1 cellular context compared by ENCODE assay signal in genomic region chr14:103257211-103257962, GRCh38.
TF ChIP-seq lines count a peak whose summit lies in the region.

No MANE protein-coding gene starts in this region.

TF ChIP-seq in HEK293, 187 proteins besides CTCF, POLR2A, EP300 and RAD21 (continued from another document):
- 0 out of 2 replicates have a peak, but pooled peaks have one; percentile 35 for TF ChIP-seq ZNF280D (tag by site-specific recombination; IDR thresholded peaks at IDR 0.05)
- peak; percentile 88 for TF ChIP-seq SP7 (tag by site-specific recombination; IDR thresholded peaks at IDR 0.05)
- no peak for TF ChIP-seq ZFHX2 (tag by site-specific recombination; conservative IDR thresholded peaks at IDR 0.05)
- no peak for TF ChIP-seq ZNF133 (tag by site-specific recombination; IDR thresholded peaks at IDR 0.05)
- peak; percentile 93 for TF ChIP-seq ZBTB17 (tag by site-specific recombination; IDR thresholded peaks at IDR 0.05)
- no peak for TF ChIP-seq ZNF146 (tag by site-specific recombination; IDR thresholded peaks at IDR 0.05)
- TF ChIP-seq MZF1 (tag by site-specific recombination; IDR thresholded peaks at IDR 0.05; ENCODE audit: borderline replicate concordance): no peak
- TF ChIP-seq TSHZ1 (tag by site-specific recombination; IDR thresholded peaks at IDR 0.05; ENCODE audit: borderline replicate concordance): peak; percentile 62
- no peak for TF ChIP-seq ZNF560 (tag by site-specific recombination; IDR thresholded peaks at IDR 0.05; ENCODE audit: borderline replicate concordance)
- TF ChIP-seq ZBTB21 (tag by site-specific recombination; IDR thresholded peaks at IDR 0.05): no peak
- no peak for TF ChIP-seq ZNF157 (tag by site-specific recombination; IDR thresholded peaks at IDR 0.05)
TF ChIP-seq in HEK293: peak in this region for 18.
